ENCODE assay signal across 22 cellular contexts in genomic region chr17:12034538-12034937, GRCh38. TPM values are rescaled to one million over a fixed set of nuclear protein-coding genes. Genes with fewer than 3 reads are reported as not detected.
DNase-seq lines count a peak whose midpoint lies in the region; ATAC-seq, FAIRE-seq and TF ChIP-seq lines count a peak whose summit lies in the region.
"Had no signal": no experiment of that assay in that cellular context is flagged by ENCODE, and none has a peak within 500 bp of the region (broad histone marks: within the 10 kb centered on the region; RNA-seq: fewer than 3 reads in every experiment).

No MANE protein-coding gene starts in this region.

- H3K9me3 ChIP-seq in liver (ENCODE audit: control insufficient read depth in 4 of 4, low read length in 3 of 4) = no peaks in the 10 kb centered on the region
- no peaks in the 10 kb centered on the region for H3K9me3 ChIP-seq in HepG2 (ENCODE audit: low read length)
- H3K9me3 ChIP-seq in right lobe of liver = no peaks in the 10 kb centered on the region
- H3K9me3 ChIP-seq: BLaER1, Caco-2 had no signal

- H3K4me3 ChIP-seq in liver (ENCODE audit: low read depth in 1 of 3, low read length in 3 of 3) = no peak overlapping the region
- no peak overlapping the region for H3K4me3 ChIP-seq in HepG2 (replicated peaks in 1 of 3; ENCODE audit: insufficient read depth in 1 of 3, low read depth in 2 of 3, low read length in 3 of 3)
- H3K4me3 ChIP-seq in right lobe of liver = no peak overlapping the region
- H3K4me3 ChIP-seq: BLaER1, GM23248 had no signal

- 64% methylated on average over 4 of the region's 4 CpGs for WGBS in liver
- WGBS in HepG2 (ENCODE audit: low lambda C conversion rate) = 82% methylated on average over 4 of the region's 4 CpGs
- WGBS in right lobe of liver (ENCODE audit: insufficient coverage, low coverage, low lambda C conversion rate, missing lambda C conversion rate) = 63% methylated on average over 4 of the region's 4 CpGs

- intact Hi-C loops in HepG2 (cut with micrococcal nuclease; ENCODE audit: unreplicated experiment) (no loop called here), right lobe of liver (cut with DNase I) (no loop called here)

- H3K27me3 Mint-ChIP-seq in effector memory CD8-positive, alpha-beta T cell = no peaks in the 10 kb centered on the region
- H3K27me3 Mint-ChIP-seq: B cell; CD4-positive, CD25-positive, alpha-beta regulatory T cell had no signal

- in situ Hi-C loops in HepG2 (cut with HindIII; ENCODE audit: extremely low pct_ligation_motif_present, low pct_unique_long_range_greater_than_20kb) = no loop called here

- no peak for TF ChIP-seq RAD21 in liver (IDR thresholded peaks at IDR 0.05)
- no peak for TF ChIP-seq RAD21 in HepG2 (CRISPR knock-in tag; IDR thresholded peaks at IDR 0.05)

- TF ChIP-seq CTCF in liver (IDR thresholded peaks at IDR 0.05; ENCODE audit: low read depth, low read length, missing input control) (no peak), HepG2 (CRISPR knock-in tag; IDR thresholded peaks at IDR 0.05) (no peak), right lobe of liver (IDR thresholded peaks at IDR 0.05) (no peak)

- no peak overlapping the region for H3K4me2 ChIP-seq in HepG2 (ENCODE audit: low read depth, low read length)
- H3K4me2 ChIP-seq: BLaER1 had no signal

- H3K36me3 ChIP-seq in liver (ENCODE audit: control insufficient read depth in 4 of 4, insufficient read depth in 3 of 4, low read depth in 1 of 4, low read length in 3 of 4) (no peaks in the 10 kb centered on the region), HepG2 (replicated peaks in 1 of 2; ENCODE audit: control insufficient read depth in 1 of 2, insufficient read depth in 2 of 2, low read length in 2 of 2) (peaks cover 0 to 6% of the 10 kb centered on the region in 2 experiments; a peak in 3 of 5 replicates), right lobe of liver (no peaks in the 10 kb centered on the region)

- H4K20me1 ChIP-seq in HepG2 (ENCODE audit: insufficient read depth, low read length) = peaks cover 22% of the 10 kb centered on the region

- no peak for TF ChIP-seq POLR2A in HepG2 (IDR thresholded peaks at IDR 0.05; ENCODE audit: insufficient read depth in 1 of 2, low read depth in 2 of 2, low read length in 2 of 2)
- no peak for TF ChIP-seq POLR2A in right lobe of liver (IDR thresholded peaks at IDR 0.05)

- POLR2A ChIA-PET in HepG2 (lab: Yijun Ruan, JAX) = no interaction called here

- no peak for TF ChIP-seq EP300 in HepG2 (IDR thresholded peaks at IDR 0.05; ENCODE audit: low read depth in 2 of 2, low read length in 2 of 2)
- no peak for TF ChIP-seq EP300 in HepG2 (CRISPR knock-in tag; IDR thresholded peaks at IDR 0.05; ENCODE audit: borderline replicate concordance)

- no peak overlapping the region for H2AFZ ChIP-seq in HepG2 (ENCODE audit: low read length)
- H2AFZ ChIP-seq: GM23248 had no signal

- BruUV-seq in HepG2 (replicated peaks; lab: Mats Ljungman, UMichigan) = no TSS peak

- H3K4me1 ChIP-seq in liver (ENCODE audit: control insufficient read depth in 4 of 4, insufficient read depth in 4 of 4, low read length in 3 of 4) (peaks cover 1 to 21% (median 13%) of the 10 kb centered on the region in 4 donors), HepG2 (ENCODE audit: insufficient read depth, low read length) (peaks cover 23% of the 10 kb centered on the region), right lobe of liver (peaks cover 0 to 16% (median 0%) of the 10 kb centered on the region in 4 donors)
- H3K4me1 ChIP-seq: BLaER1, Caco-2 had no signal

- H3K27ac ChIP-seq in liver (ENCODE audit: low read depth in 1 of 2, low read length in 2 of 2) = no peak overlapping the region
- no peak overlapping the region for H3K27ac ChIP-seq in HepG2 (ENCODE audit: extremely low read length, insufficient read depth, low read length)
- no peak overlapping the region for H3K27ac ChIP-seq in right lobe of liver
- H3K27ac ChIP-seq: 22Rv1, BLaER1, C4-2B, GM23248 had no signal

- H3K79me2 ChIP-seq in HepG2 (ENCODE audit: insufficient read depth, low read length) = peaks cover 87% of the 10 kb centered on the region

- DNase-seq in HepG2 (ENCODE audit: low spot score) (no peak), right lobe of liver (no peak)
- no peak for DNase-seq in effector memory CD8-positive, alpha-beta T cell
- DNase-seq in activated CD8-positive, alpha-beta memory T cell treated with anti-CD3 and anti-CD28 coated beads, Interleukin-2, amount 50 U/mL, for 48 hours = no peak
- DNase-seq: Caco-2; CD4-positive, CD25-positive, alpha-beta regulatory T cell; CD8-positive, alpha-beta T cell; DMS153; DND-41; GM23248; H7; HCEC 1CT had no signal

- no peak for FAIRE-seq in HepG2 (lab: Jason Lieb, UNC)
- FAIRE-seq: A204.1, G401.6, GM12892, H1 had no signal

- H3K4me3 Mint-ChIP-seq in effector memory CD8-positive, alpha-beta T cell = no peak overlapping the region
- H3K4me3 Mint-ChIP-seq: B cell; CD4-positive, CD25-positive, alpha-beta regulatory T cell; CD8-positive, alpha-beta T cell had no signal

- no peak for ATAC-seq in HepG2
- no peak for ATAC-seq in effector memory CD8-positive, alpha-beta T cell (replicated peaks)
- peak; percentile 58 to 88 (median 78) for ATAC-seq in right lobe of liver
- no peak for ATAC-seq in SK-N-SH treated with all-trans-retinoic acid at 6 μM for 48 hours
- ATAC-seq: CD8-positive, alpha-beta T cell had no signal

- H3K9ac ChIP-seq in liver (ENCODE audit: low read depth in 1 of 2, low read length in 2 of 2) (no peak overlapping the region), HepG2 (ENCODE audit: insufficient read depth, low read depth, low read length) (no peak overlapping the region)
- H3K9ac ChIP-seq: BLaER1, GM23248 had no signal

- no peaks in the 10 kb centered on the region for H3K27me3 ChIP-seq in liver (ENCODE audit: control insufficient read depth in 4 of 4, insufficient read depth in 4 of 4, low read length in 3 of 4)
- no peaks in the 10 kb centered on the region for H3K27me3 ChIP-seq in HepG2 (ENCODE audit: control insufficient read depth in 1 of 2, insufficient read depth in 2 of 2, low read length in 2 of 2)
- no peaks in the 10 kb centered on the region for H3K27me3 ChIP-seq in right lobe of liver
- H3K27me3 ChIP-seq: BLaER1 had no signal

- H3K4me1 Mint-ChIP-seq in effector memory CD8-positive, alpha-beta T cell (ENCODE audit: low read depth in 2 of 2) = peaks cover 12 to 56% of the 10 kb centered on the region in 2 donors

- peak overlapping the region; percentile 2 to 8 for H3K27ac Mint-ChIP-seq in effector memory CD8-positive, alpha-beta T cell
- H3K27ac Mint-ChIP-seq: B cell; CD4-positive, CD25-positive, alpha-beta regulatory T cell; CD8-positive, alpha-beta T cell had no signal

- CTCF ChIA-PET in HepG2 (lab: Yijun Ruan, JAX; ENCODE audit: low intra/inter-chr PET ratio, low total read pairs) = no interaction called here

- H3K9me3 Mint-ChIP-seq in effector memory CD8-positive, alpha-beta T cell = no peaks in the 10 kb centered on the region
- H3K9me3 Mint-ChIP-seq: CD8-positive, alpha-beta T cell had no signal

- H3K36me3 Mint-ChIP-seq in effector memory CD8-positive, alpha-beta T cell (ENCODE audit: insufficient read depth) = peaks cover 6% of the 10 kb centered on the region

RNA-seq across cellular contexts. Expression of gene MAP2K4, which starts 13.9 kb away (rescaled TPM):
- total RNA-seq in liver (10 to 100 TPM; 18.9 to 23.8 TPM), HepG2 (2016; rRNA removed; fragmentation: Illumina TruSeq; extraction: Trizol) (35.6 and 53.7 TPM in 2 replicates), right lobe of liver (10 to 100 TPM; 14.9 to 23.7 (median 18.7) TPM)
- polyA plus RNA-seq in liver (10 to 100 TPM in 1 of 2 donors, 1 to 10 TPM in 1; 9.2 to 10.5 TPM), HepG2 (2011; rRNA removed) (18.0 and 21.5 TPM in 2 replicates)
- 147 and 173 TPM in 2 replicates for total RNA-seq in HepG2 (2016; cell fraction: cytosol; rRNA removed; fragmentation: Illumina TruSeq; extraction: Trizol; ENCODE audit: low read depth)
- total RNA-seq in HepG2 (2016; cell fraction: insoluble cytoplasmic fraction; rRNA removed; fragmentation: Illumina TruSeq; extraction: Trizol) = 35.5 and 51.0 TPM in 2 replicates
- total RNA-seq in HepG2 (2016; cell fraction: membrane; rRNA removed; fragmentation: Illumina TruSeq; extraction: Trizol) = 57.5 and 61.4 TPM in 2 replicates
- 26.1 and 28.8 TPM in 2 replicates for total RNA-seq in HepG2 (2016; cell fraction: nucleus; rRNA removed; fragmentation: Illumina TruSeq; extraction: Trizol)
- 10.5 and 17.3 TPM in 2 replicates for polyA plus RNA-seq in HepG2 (2011; cell fraction: cytosol; rRNA removed)
- 7.9 and 9.3 TPM in 2 replicates for polyA plus RNA-seq in HepG2 (2011; cell fraction: nucleus; rRNA removed)
- polyA plus RNA-seq in HepG2 (2012) = 20.3 and 22.8 TPM in 2 replicates
- 12.0 and 12.2 TPM in 2 replicates for polyA plus RNA-seq in HepG2 (2016; cell fraction: cytosol; fragmentation: Illumina TruSeq; extraction: Trizol; ENCODE audit: low read depth)
- 43.6 and 47.5 TPM in 2 replicates for polyA plus RNA-seq in HepG2 (2016; cell fraction: insoluble cytoplasmic fraction; fragmentation: Illumina TruSeq; extraction: Trizol; ENCODE audit: low read depth)
- 25.8 and 28.1 TPM in 2 replicates for polyA plus RNA-seq in HepG2 (2016; cell fraction: membrane; fragmentation: Illumina TruSeq; extraction: Trizol; ENCODE audit: low read depth)
- 23.8 and 24.0 TPM in 2 replicates for polyA plus RNA-seq in HepG2 (2016; cell fraction: nucleus; fragmentation: Illumina TruSeq; extraction: Trizol; ENCODE audit: insufficient read depth, low read depth)
- polyA minus RNA-seq in HepG2 (2011; rRNA and poly(A)+ RNA removed; ENCODE audit: low replicate concordance) = 12.4 and 19.3 TPM in 2 replicates
- 21.5 and 27.7 TPM in 2 replicates for polyA minus RNA-seq in HepG2 (2011; cell fraction: cytosol; rRNA and poly(A)+ RNA removed)
- 34.8 and 42.8 TPM in 2 replicates for polyA minus RNA-seq in HepG2 (2011; cell fraction: nucleus; rRNA and poly(A)+ RNA removed)

RNA-seq across cellular contexts. Expression of gene ZNF18, which starts 37.3 kb away (rescaled TPM):
- total RNA-seq in liver (1 to 10 TPM; 3.7 to 4.5 TPM), HepG2 (2016; rRNA removed; fragmentation: Illumina TruSeq; extraction: Trizol) (5.4 and 6.7 TPM in 2 replicates), right lobe of liver (1 to 10 TPM; 3.7 to 7.0 (median 4.2) TPM)
- polyA plus RNA-seq in liver (1 to 10 TPM; 2.1 to 3.2 TPM), HepG2 (2011; rRNA removed) (2.4 and 2.8 TPM in 2 replicates)
- total RNA-seq in HepG2 (2016; cell fraction: cytosol; rRNA removed; fragmentation: Illumina TruSeq; extraction: Trizol; ENCODE audit: low read depth) = 1.1 and 1.6 TPM in 2 replicates
- 5.9 and 6.1 TPM in 2 replicates for total RNA-seq in HepG2 (2016; cell fraction: insoluble cytoplasmic fraction; rRNA removed; fragmentation: Illumina TruSeq; extraction: Trizol)
- total RNA-seq in HepG2 (2016; cell fraction: membrane; rRNA removed; fragmentation: Illumina TruSeq; extraction: Trizol) = 3.9 and 4.0 TPM in 2 replicates
- total RNA-seq in HepG2 (2016; cell fraction: nucleus; rRNA removed; fragmentation: Illumina TruSeq; extraction: Trizol) = 5.6 and 7.6 TPM in 2 replicates
- 1.1 and 1.6 TPM in 2 replicates for polyA plus RNA-seq in HepG2 (2011; cell fraction: cytosol; rRNA removed)
- polyA plus RNA-seq in HepG2 (2011; cell fraction: nucleus; rRNA removed) = 3.0 and 3.6 TPM in 2 replicates
- polyA plus RNA-seq in HepG2 (2012) = 2.3 and 2.4 TPM in 2 replicates
- polyA plus RNA-seq in HepG2 (2016; cell fraction: cytosol; fragmentation: Illumina TruSeq; extraction: Trizol; ENCODE audit: low read depth) = 0.37 and 0.53 TPM in 2 replicates
- 4.1 and 4.2 TPM in 2 replicates for polyA plus RNA-seq in HepG2 (2016; cell fraction: insoluble cytoplasmic fraction; fragmentation: Illumina TruSeq; extraction: Trizol; ENCODE audit: low read depth)
- polyA plus RNA-seq in HepG2 (2016; cell fraction: membrane; fragmentation: Illumina TruSeq; extraction: Trizol; ENCODE audit: low read depth) = 1.0 and 1.3 TPM in 2 replicates
- 9.7 and 10.7 TPM in 2 replicates for polyA plus RNA-seq in HepG2 (2016; cell fraction: nucleus; fragmentation: Illumina TruSeq; extraction: Trizol; ENCODE audit: insufficient read depth, low read depth)
- polyA minus RNA-seq in HepG2 (2011; rRNA and poly(A)+ RNA removed; ENCODE audit: low replicate concordance) = 1.5 and 4.7 TPM in 2 replicates
- 1.7 and 1.9 TPM in 2 replicates for polyA minus RNA-seq in HepG2 (2011; cell fraction: cytosol; rRNA and poly(A)+ RNA removed)
- polyA minus RNA-seq in HepG2 (2011; cell fraction: nucleus; rRNA and poly(A)+ RNA removed) = 3.3 and 3.9 TPM in 2 replicates

Comparison
In these comparisons a context has a peak if more than half of its experiments do, and no peak if none do; other contexts are left out.
1. ATAC-seq: peak in right lobe of liver (4 of 4); none in HepG2 (single experiment), effector memory CD8-positive, alpha-beta T cell (single experiment) and SK-N-SH treated with all-trans-retinoic acid at 6 μM for 48 hours (single experiment).